In the genomic region with DNA sequence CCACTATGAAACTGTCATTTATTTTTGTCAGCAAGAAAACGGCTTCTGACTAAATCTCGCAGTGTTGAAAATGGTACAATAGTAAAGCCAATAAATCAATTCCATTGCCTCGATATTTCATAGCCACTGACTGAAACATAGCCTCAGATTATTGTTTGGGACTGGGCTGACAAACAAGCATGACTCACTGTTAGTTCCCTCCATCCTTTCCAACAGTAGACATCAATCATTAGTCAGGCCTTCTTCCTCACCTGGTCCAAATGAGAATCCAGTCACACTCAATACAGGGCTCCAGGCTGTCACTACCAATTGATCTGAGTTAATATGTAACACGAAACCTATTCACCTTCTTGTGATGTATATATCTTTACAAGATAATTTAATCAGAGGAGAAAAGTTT, we compare ENCODE assay signal across 21 cellular contexts.
"Had no signal": no experiment of that assay in that cellular context is flagged by ENCODE, and none has a peak within 500 bp of the region (broad histone marks: within the 10 kb centered on the region; RNA-seq: fewer than 3 reads in every experiment).

No MANE protein-coding gene starts in this region.

- H3K4me2 ChIP-seq: KMS-11 had no signal

- H3K4me3 ChIP-seq: adrenal gland had no signal

- H3K36me3 ChIP-seq: adrenal gland had no signal

- FAIRE-seq: RCC 7860 had no signal

- H3K27ac ChIP-seq: adrenal gland, KMS-11 had no signal

- DNase-seq: activated CD4-positive, alpha-beta T cell treated with anti-CD3 and anti-CD28 coated beads for 48 hours; activated CD4-positive, alpha-beta T cell treated with anti-CD3 and anti-CD28 coated beads, Interleukin-2, amount 50 U/mL, for 4 hours; activated CD4-positive, CD25-positive, alpha-beta regulatory T cell treated with anti-CD3 and anti-CD28 coated beads, Interleukin-2, amount 50 U/mL, for 72 hours; activated CD8-positive, alpha-beta memory T cell treated with anti-CD3 and anti-CD28 coated beads, Interleukin-2, amount 50 U/mL, for 48 hours; activated CD8-positive, alpha-beta T cell treated with anti-CD3 and anti-CD28 coated beads, Interleukin-2, amount 10 ng/mL, durations not matched to agents 7 days and 5 days; activated naive CD4-positive, alpha-beta T cell treated with anti-CD3 and anti-CD28 coated beads, Interleukin-2, amount 50 U/mL, for 16 hours; activated naive CD8-positive, alpha-beta T cell treated with anti-CD3 and anti-CD28 coated beads, Interleukin-2, amount 10 ng/mL, durations not matched to agents 7 days and 5 days; activated T-cell treated with anti-CD3 and anti-CD28 coated beads, Interleukin-2, amount 50 U/mL, for 1 hour; adrenal gland; anterior cingulate cortex; caudate nucleus; NCI-H1092; NCI-H1417 treated with DMSO at 0.1 percent for 48 hours; NCI-H1694; NCI-H2029; NCI-H226; NCI-H510A treated with DMSO at 0.1 percent for 48 hours; SHP77 treated with DMSO at 0.1 percent for 48 hours had no signal

- H3K27me3 ChIP-seq: adrenal gland had no signal

- H3K9me3 ChIP-seq: adrenal gland had no signal

- ATAC-seq: activated CD8-positive, alpha-beta T cell treated with anti-CD3 and anti-CD28 coated beads, Interleukin-2, amount 10 ng/mL, durations not matched to agents 7 days and 5 days; WTC11 had no signal

- H3K9ac ChIP-seq: KMS-11 had no signal
